20 cellular contexts compared by ENCODE assay signal in genomic region chr3:126618021-126618420, GRCh38. TPM values are rescaled to one million over a fixed set of nuclear protein-coding genes. Genes with fewer than 3 reads are reported as not detected.
A peak's percentile ranks its signal among the peaks of the same experiment; 100 is the strongest.
DNase-seq lines count a peak whose midpoint lies in the region; ATAC-seq, FAIRE-seq and TF ChIP-seq lines count a peak whose summit lies in the region.
"Had no signal": no experiment of that assay in that cellular context is flagged by ENCODE, and none has a peak within 500 bp of the region (broad histone marks: within the 10 kb centered on the region; RNA-seq: fewer than 3 reads in every experiment).

No MANE protein-coding gene starts in this region.

- TF ChIP-seq RAD21 in IMR-90 (IDR thresholded peaks at IDR 0.05; ENCODE audit: low read length) = no peak

- dilution Hi-C loops in IMR-90 (cut with HindIII; ENCODE audit: low sequenced_read_pairs, unreplicated experiment) = no loop called here

- no peak overlapping the region for H3K23ac ChIP-seq in IMR-90 (ENCODE audit: low read depth, low read length)

- no peak overlapping the region for H3K27ac Mint-ChIP-seq in astrocyte (ENCODE audit: unreplicated experiment)

- TF ChIP-seq CTCF in AG04449 (IDR thresholded peaks at IDR 0.05; ENCODE audit: insufficient read depth, low read length, missing control alignments) (no peak), IMR-90 (conservative IDR thresholded peaks at IDR 0.05; ENCODE audit: low read depth, low read length) (no peak), astrocyte (IDR thresholded peaks at IDR 0.05; ENCODE audit: insufficient read depth, low read depth, low read length) (no peak), fibroblast of pulmonary artery (IDR thresholded peaks at IDR 0.05; ENCODE audit: low read length, missing control alignments) (no peak), thyroid gland (IDR thresholded peaks at IDR 0.05) (no peak), osteoblast (IDR thresholded peaks at IDR 0.05; ENCODE audit: extremely low read depth, low read depth, low read length) (no peak)

- POLR2A ChIA-PET in AG04449 (lab: Yijun Ruan, JAX) (no interaction called here), IMR-90 (lab: Charles Lee; ENCODE audit: unreplicated experiment) (no interaction called here)

- no peak overlapping the region for H3K14ac ChIP-seq in IMR-90 (replicated peaks; ENCODE audit: low read depth, low read length)

- in situ Hi-C loops in IMR-90 (cut with MboI; ENCODE audit: low sequenced_read_pairs) = no loop called here

- ATAC-seq in IMR-90 (ENCODE audit: low read depth) = no peak
- ATAC-seq: A549, HCT116, K562, PC-3 had no signal

- H3K9me3 Mint-ChIP-seq in astrocyte (ENCODE audit: unreplicated experiment) = no peaks in the 10 kb centered on the region

- peaks cover 60% of the 10 kb centered on the region for H3K4me1 Mint-ChIP-seq in astrocyte (ENCODE audit: low read depth, unreplicated experiment)

- no TSS peak for BruUV-seq in IMR-90 (replicated peaks; lab: Mats Ljungman, UMichigan)

- no peak overlapping the region for H3K27ac ChIP-seq in IMR-90 (ENCODE audit: insufficient read depth, low read length)
- no peak overlapping the region for H3K27ac ChIP-seq in astrocyte (ENCODE audit: low read depth, low read length)
- H3K27ac ChIP-seq in thyroid gland = no peak overlapping the region
- H3K27ac ChIP-seq in osteoblast (ENCODE audit: low read depth, low read length) = no peak overlapping the region
- H3K27ac ChIP-seq: A549, SJSA1 had no signal

- CTCF ChIA-PET in AG04449 (lab: Yijun Ruan, JAX) (no interaction called here), IMR-90 (lab: Yijun Ruan, JAX) (no interaction called here)

- H3K9me1 ChIP-seq in IMR-90 (ENCODE audit: insufficient read depth, low read length) = peaks cover 9% of the 10 kb centered on the region

- no peak overlapping the region for H2BK5ac ChIP-seq in IMR-90 (ENCODE audit: low read depth, low read length, poor library complexity, severe bottlenecking)

- H2BK20ac ChIP-seq in IMR-90 (ENCODE audit: low read depth, low read length) = no peak overlapping the region

- no peak for TF ChIP-seq POLR2A in IMR-90 (IDR thresholded peaks at IDR 0.05; ENCODE audit: low read depth, low read length)
- TF ChIP-seq POLR2A in thyroid gland (IDR thresholded peaks at IDR 0.05) = no peak

- H2AFZ ChIP-seq in IMR-90 (replicated peaks; ENCODE audit: low read length, poor library complexity) (no peak overlapping the region), astrocyte (ENCODE audit: low read depth, low read length) (no peak overlapping the region), osteoblast (ENCODE audit: low read length) (no peak overlapping the region)

- no peak overlapping the region for H2BK120ac ChIP-seq in IMR-90 (ENCODE audit: low read depth, low read length)

- H4K91ac ChIP-seq in IMR-90 (ENCODE audit: insufficient read depth, low read depth, low read length) = no peak overlapping the region

- no peak overlapping the region for H3K4ac ChIP-seq in IMR-90 (ENCODE audit: low read depth, low read length)

- WGBS in IMR-90 (ENCODE audit: extremely low coverage in 2 of 2, insufficient read length in 1 of 2), 2 experiments = no CpG with 5 or more reads among the region's 1 CpG
- 98% methylated on average over 1 of the region's 1 CpG for WGBS in thyroid gland, 2 donors

- H3K4me1 ChIP-seq in IMR-90 (ENCODE audit: control insufficient read depth, insufficient read depth, low read length) = peaks cover 10% of the 10 kb centered on the region
- peaks cover 34% of the 10 kb centered on the region for H3K4me1 ChIP-seq in astrocyte (ENCODE audit: insufficient read depth, low read length)
- H3K4me1 ChIP-seq in thyroid gland = no peaks in the 10 kb centered on the region
- H3K4me1 ChIP-seq in osteoblast (ENCODE audit: insufficient read depth, low read length) = peaks cover 35% of the 10 kb centered on the region
- H3K4me1 ChIP-seq: A549, Caco-2 had no signal

- H3K4me3 ChIP-seq in AG04449 (ENCODE audit: low read depth, low read length) (no peak overlapping the region), IMR-90 (ENCODE audit: insufficient read depth, low read depth, low read length) (no peak overlapping the region), astrocyte (ENCODE audit: insufficient read depth, low read depth, low read length) (no peak overlapping the region), fibroblast of pulmonary artery (replicated peaks; ENCODE audit: low read depth, low read length) (no peak overlapping the region), thyroid gland (replicated peaks in 1 of 3) (no peak overlapping the region), osteoblast (ENCODE audit: insufficient read depth, low read length) (no peak overlapping the region)
- H3K4me3 ChIP-seq: A549, K562, SJSA1 had no signal

- H3K18ac ChIP-seq in IMR-90 (ENCODE audit: low read depth, low read length) = no peak overlapping the region

- no peak overlapping the region for H3K4me2 ChIP-seq in IMR-90 (ENCODE audit: low read depth, low read length)
- peak overlapping the region; percentile 34 for H3K4me2 ChIP-seq in astrocyte (ENCODE audit: low read length)
- no peak overlapping the region for H3K4me2 ChIP-seq in osteoblast (ENCODE audit: insufficient read depth, low read length)
- H3K4me2 ChIP-seq: A549 had no signal

- no peaks in the 10 kb centered on the region for H3K36me3 ChIP-seq in IMR-90 (ENCODE audit: control insufficient read depth, insufficient read depth, low read length)
- no peaks in the 10 kb centered on the region for H3K36me3 ChIP-seq in astrocyte (ENCODE audit: insufficient read depth, low read length)
- H3K36me3 ChIP-seq in thyroid gland = no peaks in the 10 kb centered on the region
- peaks cover 4% of the 10 kb centered on the region for H3K36me3 ChIP-seq in osteoblast (ENCODE audit: insufficient read depth, low read length)

- H3K27me3 ChIP-seq in IMR-90 (ENCODE audit: control insufficient read depth, insufficient read depth, low read length) (no peaks in the 10 kb centered on the region), astrocyte (ENCODE audit: insufficient read depth, low read length) (no peaks in the 10 kb centered on the region), thyroid gland (no peaks in the 10 kb centered on the region), osteoblast (ENCODE audit: insufficient read depth, low read length) (no peaks in the 10 kb centered on the region)
- H3K27me3 ChIP-seq: SJSA1 had no signal

- no peak overlapping the region for H2AK9ac ChIP-seq in IMR-90 (replicated peaks; ENCODE audit: low read depth, low read length, poor library complexity)

- no peak overlapping the region for H3K9ac ChIP-seq in IMR-90 (ENCODE audit: low read depth, low read length)
- H3K9ac ChIP-seq in astrocyte (ENCODE audit: low read length) = no peak overlapping the region

- intact Hi-C loops in IMR-90 (cut with micrococcal nuclease) (no loop called here), thyroid gland (cut with DNase I) (no loop called here)

- FAIRE-seq in astrocyte (lab: Jason Lieb, UNC) = no peak
- FAIRE-seq: A549, K562 had no signal

- no peak overlapping the region for H2BK15ac ChIP-seq in IMR-90 (ENCODE audit: low read depth, low read length)

- no peaks in the 10 kb centered on the region for H4K20me1 ChIP-seq in IMR-90 (ENCODE audit: insufficient read depth, low read length)
- no peaks in the 10 kb centered on the region for H4K20me1 ChIP-seq in astrocyte (ENCODE audit: insufficient read depth, low read length)
- no peaks in the 10 kb centered on the region for H4K20me1 ChIP-seq in osteoblast (ENCODE audit: insufficient read depth, low read length)

- no peaks in the 10 kb centered on the region for H3K79me1 ChIP-seq in IMR-90 (ENCODE audit: low read depth in 1 of 2, low read length in 2 of 2)

- DNase-seq in AG04449 (ENCODE audit: low read depth, low spot score) = peak; percentile 3
- DNase-seq in IMR-90 = peak; percentile 18
- peak; percentile 63 for DNase-seq in astrocyte (ENCODE audit: low read depth)
- peak; percentile 11 for DNase-seq in fibroblast of pulmonary artery (ENCODE audit: low read depth)
- no peak for DNase-seq in iPS-NIHi7 (ENCODE audit: extremely low spot score)
- DNase-seq in thyroid gland = no peak
- no peak for DNase-seq in activated gamma-delta T cell treated with Interleukin-2 at 50 U/mL for 16 hours
- no peak for DNase-seq in osteoblast (ENCODE audit: insufficient read length, low spot score, missing footprints)
- DNase-seq: AML-193, Caco-2, DMS153, NCI-H1436, NCI-H2029, NCI-H774, PC-3 had no signal

- no peak overlapping the region for H3K56ac ChIP-seq in IMR-90 (ENCODE audit: extremely low read depth, insufficient read depth, low read length)

- no peak overlapping the region for H2AK5ac ChIP-seq in IMR-90 (ENCODE audit: low read depth, low read length)

- H4K8ac ChIP-seq in IMR-90 (ENCODE audit: low read depth in 2 of 2, low read length in 2 of 2) = no peak overlapping the region

- H3K4me3 Mint-ChIP-seq in astrocyte (ENCODE audit: unreplicated experiment) = no peak overlapping the region

- H3K27me3 Mint-ChIP-seq in astrocyte (ENCODE audit: low read depth, unreplicated experiment) = no peaks in the 10 kb centered on the region

- no peak overlapping the region for H4K5ac ChIP-seq in IMR-90 (ENCODE audit: low read depth, low read length)

- H3K79me2 ChIP-seq in astrocyte (ENCODE audit: insufficient read depth, low read length) (no peaks in the 10 kb centered on the region), osteoblast (ENCODE audit: insufficient read depth, low read length) (no peaks in the 10 kb centered on the region)

- no peaks in the 10 kb centered on the region for H3K9me3 ChIP-seq in IMR-90 (ENCODE audit: control insufficient read depth, insufficient read depth, low read length)
- H3K9me3 ChIP-seq in astrocyte (ENCODE audit: insufficient read depth, low read depth, low read length) = no peaks in the 10 kb centered on the region
- no peaks in the 10 kb centered on the region for H3K9me3 ChIP-seq in thyroid gland
- H3K9me3 ChIP-seq in osteoblast (ENCODE audit: low read depth, low read length) = peaks cover 6% of the 10 kb centered on the region
- H3K9me3 ChIP-seq: A549, Caco-2, SJSA1 had no signal

- no peaks in the 10 kb centered on the region for H3K36me3 Mint-ChIP-seq in astrocyte (ENCODE audit: low read depth, unreplicated experiment)

TF ChIP-seq in IMR-90, 13 proteins besides CTCF, POLR2A, EP300 and RAD21 (continues in another document):
- no peak for TF ChIP-seq RCOR1 (IDR thresholded peaks at IDR 0.05; ENCODE audit: insufficient replicate concordance, low read length)
- no peak for TF ChIP-seq MAFK (IDR thresholded peaks at IDR 0.05; ENCODE audit: low read depth, low read length)
- TF ChIP-seq FOS (IDR thresholded peaks at IDR 0.05; ENCODE audit: low read depth, low read length) = no peak

RNA-seq across cellular contexts. Expression of gene TXNRD3, which starts 36.9 kb away (rescaled TPM):
- total RNA-seq in IMR-90 (2012; rRNA removed) (8.1 and 8.4 TPM in 2 replicates), astrocyte (7.6 and 11.1 TPM in 2 replicates), thyroid gland (10 to 100 TPM; 14.4 to 21.3 (median 17.7) TPM), osteoblast (18.1 and 20.3 TPM in 2 replicates)
- 3.9 and 4.2 TPM in 2 replicates for polyA plus RNA-seq in IMR-90 (2012; rRNA removed)
- 1.5 and 7.0 TPM in 2 replicates for polyA plus RNA-seq in IMR-90 (2012; cell fraction: cytosol; rRNA removed)
- 3.0 and 8.2 TPM in 2 replicates for polyA plus RNA-seq in IMR-90 (2012; cell fraction: nucleus; rRNA removed; ENCODE audit: low replicate concordance)

RNA-seq across cellular contexts. Expression of gene C3orf22, which starts 59.3 kb away (rescaled TPM):
- total RNA-seq in IMR-90 (2012; rRNA removed) = not detected in 2 replicates
- not detected in 2 replicates for polyA plus RNA-seq in IMR-90 (2012; rRNA removed)
- polyA plus RNA-seq in IMR-90 (2012; cell fraction: cytosol; rRNA removed) = not detected in 2 replicates
- polyA plus RNA-seq in IMR-90 (2012; cell fraction: nucleus; rRNA removed; ENCODE audit: low replicate concordance) = not detected in 2 replicates
- total RNA-seq in astrocyte = not detected in 2 replicates
- not detected for total RNA-seq in thyroid gland
- not detected in 2 replicates for total RNA-seq in osteoblast
- total RNA-seq: Caco-2, K562, NCI-H460, PC-3, SJSA1 had no signal
- polyA plus RNA-seq: A549, K562 had no signal

Comparison
In these comparisons a context has a peak if more than half of its experiments do, and no peak if none do; other contexts are left out.
1. DNase-seq: peak in AG04449 (single experiment), IMR-90 (single experiment), astrocyte (single experiment) and fibroblast of pulmonary artery (single experiment); none in iPS-NIHi7 (single experiment), thyroid gland (0 of 2), activated gamma-delta T cell treated with Interleukin-2 at 50 U/mL for 16 hours (single experiment) and osteoblast (single experiment).